In genomic region chr20:56627122-56628014, GRCh38 we compare ENCODE assay signal across 14 cellular contexts. TPM values are rescaled to one million over a fixed set of nuclear protein-coding genes. Genes with fewer than 3 reads are reported as not detected.
DNase-seq lines count a peak whose midpoint lies in the region; ATAC-seq and TF ChIP-seq lines count a peak whose summit lies in the region.
"Had no signal": no experiment of that assay in that cellular context is flagged by ENCODE, and none has a peak within 500 bp of the region (broad histone marks: within the 10 kb centered on the region; RNA-seq: fewer than 3 reads in every experiment).

No MANE protein-coding gene starts in this region.

- H3K27me3 Mint-ChIP-seq in MCF 10A (ENCODE audit: insufficient read depth, unreplicated experiment) = no peaks in the 10 kb centered on the region
- H3K27me3 Mint-ChIP-seq in activated CD8-positive, alpha-beta T cell treated with anti-CD3 and anti-CD28 coated beads for 36 hours = peaks cover 61% of the 10 kb centered on the region
- H3K27me3 Mint-ChIP-seq in CD8-positive, alpha-beta T cell (ENCODE audit: low read depth) = peaks cover 37% of the 10 kb centered on the region

- H3K4me3 Mint-ChIP-seq in MCF 10A (ENCODE audit: unreplicated experiment) = peak overlapping the region; percentile 90
- no peak overlapping the region for H3K4me3 Mint-ChIP-seq in activated CD8-positive, alpha-beta T cell treated with anti-CD3 and anti-CD28 coated beads for 36 hours
- no peak overlapping the region for H3K4me3 Mint-ChIP-seq in CD8-positive, alpha-beta T cell

- TF ChIP-seq EP300 in suprapubic skin (IDR thresholded peaks at IDR 0.05) = no peak

- H3K27ac Mint-ChIP-seq in MCF 10A (ENCODE audit: low read depth, unreplicated experiment) = no peak overlapping the region
- no peak overlapping the region for H3K27ac Mint-ChIP-seq in activated CD8-positive, alpha-beta T cell treated with anti-CD3 and anti-CD28 coated beads for 36 hours
- no peak overlapping the region for H3K27ac Mint-ChIP-seq in CD8-positive, alpha-beta T cell
- H3K27ac Mint-ChIP-seq: IgD-negative memory B cell had no signal

- no TSS peak for BruUV-seq in MCF 10A (replicated peaks; lab: Mats Ljungman, UMichigan)

- CTCF ChIA-PET in MCF 10A (lab: Yijun Ruan, JAX) = interaction anchor here (0.7 to 8.5 kb wide), 4 partner anchors 76 to 615 kb away, joined by 3 to 121 read pairs (median 4); no protein-coding TSS in a partner anchor
- CTCF ChIA-PET in activated CD8-positive, alpha-beta T cell treated with anti-CD3 and anti-CD28 coated beads for 36 hours (lab: Charles Lee) = no interaction called here
- CTCF ChIA-PET in CD8-positive, alpha-beta T cell (lab: Charles Lee) = interaction anchor here (0.6 to 0.9 kb wide), 2 partner anchors 11 to 19 kb away, joined by 3 to 4 read pairs; no protein-coding TSS in a partner anchor

- H3K9me3 Mint-ChIP-seq in MCF 10A (ENCODE audit: unreplicated experiment) = no peaks in the 10 kb centered on the region
- no peaks in the 10 kb centered on the region for H3K9me3 Mint-ChIP-seq in activated CD8-positive, alpha-beta T cell treated with anti-CD3 and anti-CD28 coated beads for 36 hours
- no peaks in the 10 kb centered on the region for H3K9me3 Mint-ChIP-seq in CD8-positive, alpha-beta T cell
- H3K9me3 Mint-ChIP-seq: IgD-negative memory B cell had no signal

- WGBS in suprapubic skin = 40% methylated on average over 31 of the region's 45 CpGs

- TF ChIP-seq CTCF in MCF 10A (IDR thresholded peaks at IDR 0.05; ENCODE audit: unreplicated experiment) (no peak), breast epithelium (IDR thresholded peaks at IDR 0.05) (no peak), suprapubic skin (IDR thresholded peaks at IDR 0.05) (no peak), mucosa of descending colon (IDR thresholded peaks at IDR 0.05) (no peak)
- TF ChIP-seq CTCF in activated CD8-positive, alpha-beta T cell treated with anti-CD3 and anti-CD28 coated beads for 36 hours (IDR thresholded peaks at IDR 0.05) = no peak
- TF ChIP-seq CTCF in CD8-positive, alpha-beta T cell (IDR thresholded peaks at IDR 0.05) = no peak

- no peak overlapping the region for H3K27ac ChIP-seq in breast epithelium
- H3K27ac ChIP-seq in suprapubic skin = no peak overlapping the region
- H3K27ac ChIP-seq in CD8-positive, alpha-beta T cell (ENCODE audit: low read depth, low read length) = no peak overlapping the region
- H3K27ac ChIP-seq: BLaER1 treated with 17β-estradiol and CSF1 and Interleukin-3, amounts not matched to agents 10 nM and 100 nM; SJSA1 had no signal

- peaks cover 6 to 63% of the 10 kb centered on the region in 2 donors for H3K27me3 ChIP-seq in breast epithelium
- H3K27me3 ChIP-seq in suprapubic skin = peaks cover 72% of the 10 kb centered on the region
- peaks cover 10% of the 10 kb centered on the region for H3K27me3 ChIP-seq in CD8-positive, alpha-beta T cell (ENCODE audit: insufficient read depth, low read length)

- POLR2A ChIA-PET in MCF 10A (lab: Yijun Ruan, JAX) = interaction anchor here (2.8 kb wide), 1 partner anchor 72 kb away, joined by 14 read pairs; no protein-coding TSS in a partner anchor
- POLR2A ChIA-PET in activated CD8-positive, alpha-beta T cell treated with anti-CD3 and anti-CD28 coated beads for 36 hours (lab: Charles Lee) = no interaction called here
- POLR2A ChIA-PET in CD8-positive, alpha-beta T cell (lab: Charles Lee) = no interaction called here

- intact Hi-C loops in MCF 10A (cut with micrococcal nuclease) (loop anchor here (1.0 kb wide), 1 partner anchor 72 kb away; no protein-coding TSS in a partner anchor), breast epithelium (cut with DNase I; ENCODE audit: low total_unique reads) (no loop called here), mucosa of descending colon (cut with DNase I, micrococcal nuclease) (no loop called here)
- intact Hi-C loops in activated CD8-positive, alpha-beta T cell treated with anti-CD3 and anti-CD28 coated beads for 36 hours (cut with micrococcal nuclease) = no loop called here
- intact Hi-C loops in CD8-positive, alpha-beta T cell (cut with DNase I, micrococcal nuclease) = no loop called here

- peaks cover 10% of the 10 kb centered on the region for H3K36me3 Mint-ChIP-seq in MCF 10A (ENCODE audit: insufficient read depth, unreplicated experiment)
- H3K36me3 Mint-ChIP-seq in activated CD8-positive, alpha-beta T cell treated with anti-CD3 and anti-CD28 coated beads for 36 hours (ENCODE audit: low read depth) = no peaks in the 10 kb centered on the region
- H3K36me3 Mint-ChIP-seq in CD8-positive, alpha-beta T cell = no peaks in the 10 kb centered on the region
- H3K36me3 Mint-ChIP-seq: IgD-negative memory B cell had no signal

- no peak for DNase-seq in MCF 10A (ENCODE audit: unreplicated experiment)
- no peak for DNase-seq in breast epithelium (ENCODE audit: low spot score in 2 of 2)
- peak; percentile 3 for DNase-seq in activated CD8-positive, alpha-beta T cell treated with anti-CD3 and anti-CD28 coated beads for 36 hours
- DNase-seq in left kidney (ENCODE audit: low read depth, low spot score) = peak; percentile 24
- peak in 1 of 2 donors; percentile 66 for DNase-seq in suprapubic skin (ENCODE audit: low spot score in 2 of 2)
- no peak for DNase-seq in mucosa of descending colon
- DNase-seq in CD8-positive, alpha-beta T cell = no peak
- DNase-seq: aorta, GF-D8, NCI-H1694 had no signal

- H3K4me1 Mint-ChIP-seq in MCF 10A (ENCODE audit: insufficient read depth, unreplicated experiment) = peaks cover 9% of the 10 kb centered on the region
- peaks cover 12% of the 10 kb centered on the region for H3K4me1 Mint-ChIP-seq in activated CD8-positive, alpha-beta T cell treated with anti-CD3 and anti-CD28 coated beads for 36 hours (ENCODE audit: low read depth)
- H3K4me1 Mint-ChIP-seq in CD8-positive, alpha-beta T cell (ENCODE audit: low read depth) = peaks cover 8% of the 10 kb centered on the region

- H3K4me1 ChIP-seq in breast epithelium (no peaks in the 10 kb centered on the region), suprapubic skin (peaks cover 64% of the 10 kb centered on the region), mucosa of descending colon (ENCODE audit: low read depth) (peaks cover 30% of the 10 kb centered on the region)
- peaks cover 5% of the 10 kb centered on the region for H3K4me1 ChIP-seq in CD8-positive, alpha-beta T cell (ENCODE audit: insufficient read depth, low read length)

- H3K9me3 ChIP-seq in breast epithelium (no peaks in the 10 kb centered on the region), suprapubic skin (no peaks in the 10 kb centered on the region), mucosa of descending colon (no peaks in the 10 kb centered on the region)
- H3K9me3 ChIP-seq in CD8-positive, alpha-beta T cell (ENCODE audit: low read length) = no peaks in the 10 kb centered on the region

- H3K4me3 ChIP-seq in breast epithelium (peak overlapping the region in 1 of 3 donors; percentile 81), suprapubic skin (peak overlapping the region; percentile 88), mucosa of descending colon (no peak overlapping the region)
- H3K4me3 ChIP-seq in CD8-positive, alpha-beta T cell (ENCODE audit: low read depth, low read length) = no peak overlapping the region
- H3K4me3 ChIP-seq: SJSA1 had no signal

- no peak for TF ChIP-seq POLR2A in breast epithelium (IDR thresholded peaks at IDR 0.05)
- no peak for TF ChIP-seq POLR2A in suprapubic skin (IDR thresholded peaks at IDR 0.05)

- no peaks in the 10 kb centered on the region for H3K36me3 ChIP-seq in breast epithelium
- no peaks in the 10 kb centered on the region for H3K36me3 ChIP-seq in suprapubic skin
- no peaks in the 10 kb centered on the region for H3K36me3 ChIP-seq in mucosa of descending colon (ENCODE audit: low read depth)
- no peaks in the 10 kb centered on the region for H3K36me3 ChIP-seq in CD8-positive, alpha-beta T cell (ENCODE audit: insufficient read depth, low read length)
- H3K36me3 ChIP-seq: BLaER1 treated with 17β-estradiol and CSF1 and Interleukin-3, amounts not matched to agents 10 nM and 100 nM; SJSA1 had no signal

- ATAC-seq in activated CD8-positive, alpha-beta T cell treated with anti-CD3 and anti-CD28 coated beads for 36 hours = no peak
- no peak for ATAC-seq in mucosa of descending colon
- no peak for ATAC-seq in CD8-positive, alpha-beta T cell
- ATAC-seq in GM18873 (IDR thresholded peaks at IDR 0.05; ENCODE audit: low FRiP score, unreplicated experiment) = no peak

RNA-seq across cellular contexts. Expression of gene TFAP2C, which starts 1.7 kb away (rescaled TPM):
- total RNA-seq in MCF 10A (2022) (13.2 and 14.9 TPM in 2 replicates), breast epithelium (10 to 100 TPM in 2 of 3 donors, 1 to 10 TPM in 1; 1.8 to 66.9 (median 24.9) TPM), suprapubic skin (100 to 1,000 TPM in 1 of 4 donors, 10 to 100 TPM in 3; 79.0 to 100 (median 88.6) TPM), mucosa of descending colon (10 to 100 TPM in 1 of 3 donors, under 1 TPM in 2; 0.52 to 12.4 (median 0.75) TPM)
- not detected for total RNA-seq in activated CD8-positive, alpha-beta T cell treated with anti-CD3 and anti-CD28 coated beads for 36 hours
- total RNA-seq in CD8-positive, alpha-beta T cell = not detected

Comparison
In these comparisons a context has a peak if more than half of its experiments do, and no peak if none do; other contexts are left out.
1. DNase-seq: peak in activated CD8-positive, alpha-beta T cell treated with anti-CD3 and anti-CD28 coated beads for 36 hours (single experiment) and left kidney (single experiment); none in MCF 10A (single experiment), breast epithelium (0 of 2), mucosa of descending colon (0 of 3) and CD8-positive, alpha-beta T cell (0 of 7).